8 cellular contexts compared by ENCODE assay signal in the genomic region with DNA sequence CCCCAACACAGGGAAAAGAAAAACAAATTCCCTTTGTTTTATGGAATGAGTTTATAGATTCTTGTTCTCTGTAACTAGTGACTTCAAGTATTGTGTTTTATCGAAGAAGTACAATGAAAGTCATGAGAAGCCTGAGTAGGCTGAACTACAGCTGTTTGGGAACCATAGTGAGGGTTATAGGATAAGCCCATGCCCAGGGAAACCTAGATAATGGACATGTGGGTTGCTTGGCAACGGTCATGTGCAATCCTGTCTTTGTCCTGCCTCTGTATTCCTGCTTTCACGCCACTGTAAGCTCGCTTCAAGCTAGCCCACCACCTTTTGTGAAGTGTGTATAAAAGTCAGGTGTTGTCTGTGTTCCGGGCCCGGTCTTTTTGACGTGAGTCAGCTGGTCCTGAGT.
DNase-seq lines count a peak whose midpoint lies in the region; ATAC-seq, FAIRE-seq and TF ChIP-seq lines count a peak whose summit lies in the region.
"Not testable (repeated sequence)": the region's sequence is repeated elsewhere in the genome, so short reads cannot be mapped to it uniquely, and the experiment has no call there.

No MANE protein-coding gene starts in this region.

- not testable (repeated sequence) for H3K27ac ChIP-seq in HepG2 (ENCODE audit: extremely low read length, insufficient read depth, low read length); parathyroid adenoma
- peak overlapping the region; percentile 50 to 90 (median 52) for H3K27ac ChIP-seq in tibial nerve

- not testable (repeated sequence) for H3K9me3 ChIP-seq in HepG2 (ENCODE audit: low read length); parathyroid adenoma (ENCODE audit: control insufficient read depth, low read length); tibial nerve

- intact Hi-C loops in activated CD4-positive, alpha-beta T cell treated with anti-CD3 and anti-CD28 coated beads, Interleukin-2, amount 10 ng/mL, durations not matched to agents 24 days and 14 days (cut with micrococcal nuclease); HepG2 (cut with micrococcal nuclease; ENCODE audit: unreplicated experiment): not testable (repeated sequence)

- H3K9ac ChIP-seq in HepG2 (ENCODE audit: insufficient read depth, low read depth, low read length); parathyroid adenoma: not testable (repeated sequence)

- not testable (repeated sequence) for H3K79me2 ChIP-seq in HepG2 (ENCODE audit: insufficient read depth, low read length); parathyroid adenoma

- POLR2A ChIA-PET in HepG2 (lab: Yijun Ruan, JAX): not testable (repeated sequence)

- not testable (repeated sequence) for ATAC-seq in HepG2

- TF ChIP-seq CTCF in bronchial epithelial cell (IDR thresholded peaks at IDR 0.05; ENCODE audit: insufficient read depth, low read length, severe bottlenecking); HepG2 (CRISPR knock-in tag; IDR thresholded peaks at IDR 0.05); parathyroid adenoma (IDR thresholded peaks at IDR 0.05); tibial nerve (IDR thresholded peaks at IDR 0.05): not testable (repeated sequence)

- not testable (repeated sequence) for H3K4me1 ChIP-seq in HepG2 (ENCODE audit: insufficient read depth, low read length); parathyroid adenoma; tibial nerve

- not testable (repeated sequence) for H3K4me1 Mint-ChIP-seq in activated CD4-positive, alpha-beta T cell treated with anti-CD3 and anti-CD28 coated beads, Interleukin-2, amount 10 ng/mL, durations not matched to agents 24 days and 14 days

- peak overlapping the region; percentile 76 for H2AFZ ChIP-seq in HepG2 (ENCODE audit: low read length)
- not testable (repeated sequence) for H2AFZ ChIP-seq in parathyroid adenoma

- TF ChIP-seq RAD21 in HepG2 (CRISPR knock-in tag; IDR thresholded peaks at IDR 0.05): not testable (repeated sequence)

- not testable (repeated sequence) for H4K20me1 ChIP-seq in HepG2 (ENCODE audit: insufficient read depth, low read length)

- CTCF ChIA-PET in HepG2 (lab: Yijun Ruan, JAX; ENCODE audit: low intra/inter-chr PET ratio, low total read pairs): not testable (repeated sequence)

- peak overlapping the region; percentile 47 for H3K4me3 ChIP-seq in Jurkat, Clone E6-1 (ENCODE audit: low read length)
- peak overlapping the region; percentile 32 for H3K4me3 ChIP-seq in bronchial epithelial cell (ENCODE audit: low read depth, low read length)
- peak overlapping the region in 1 of 3 experiments; percentile 58; a peak in 1 of 6 replicates for H3K4me3 ChIP-seq in HepG2 (replicated peaks in 1 of 3; ENCODE audit: insufficient read depth in 1 of 3, low read depth in 2 of 3, low read length in 3 of 3)
- peak overlapping the region; percentile 43 for H3K4me3 ChIP-seq in parathyroid adenoma (ENCODE audit: low read depth, low read length)
- H3K4me3 ChIP-seq in tibial nerve: peak overlapping the region in 3 of 4 donors; percentile 13 to 27 (median 19)

- BruUV-seq in HepG2 (replicated peaks; lab: Mats Ljungman, UMichigan): TSS peak; percentile 91

- not testable (repeated sequence) for H3K27ac Mint-ChIP-seq in activated CD4-positive, alpha-beta T cell treated with anti-CD3 and anti-CD28 coated beads, Interleukin-2, amount 10 ng/mL, durations not matched to agents 24 days and 14 days

- H3K27me3 Mint-ChIP-seq in activated CD4-positive, alpha-beta T cell treated with anti-CD3 and anti-CD28 coated beads, Interleukin-2, amount 10 ng/mL, durations not matched to agents 24 days and 14 days: not testable (repeated sequence)

- not testable (repeated sequence) for H3K36me3 Mint-ChIP-seq in activated CD4-positive, alpha-beta T cell treated with anti-CD3 and anti-CD28 coated beads, Interleukin-2, amount 10 ng/mL, durations not matched to agents 24 days and 14 days (ENCODE audit: low read depth)

- H3K9me3 Mint-ChIP-seq in activated CD4-positive, alpha-beta T cell treated with anti-CD3 and anti-CD28 coated beads, Interleukin-2, amount 10 ng/mL, durations not matched to agents 24 days and 14 days: not testable (repeated sequence)

- TF ChIP-seq EP300 in HepG2 (IDR thresholded peaks at IDR 0.05; ENCODE audit: low read depth in 2 of 2, low read length in 2 of 2); HepG2 (CRISPR knock-in tag; IDR thresholded peaks at IDR 0.05; ENCODE audit: borderline replicate concordance); tibial nerve (IDR thresholded peaks at IDR 0.05): not testable (repeated sequence)

- peak; percentile 56 for DNase-seq in Caki2 (ENCODE audit: low read depth)
- DNase-seq in Jurkat, Clone E6-1 (ENCODE audit: low read depth, low spot score); bronchial epithelial cell (ENCODE audit: low read depth): not testable (repeated sequence)
- peak; percentile 65 for DNase-seq in activated CD4-positive, alpha-beta T cell treated with anti-CD3 and anti-CD28 coated beads, Interleukin-2, amount 10 ng/mL, durations not matched to agents 24 days and 14 days
- DNase-seq in glomerular visceral epithelial cell (ENCODE audit: extremely low spot score): peak; percentile 16
- DNase-seq in HepG2 (ENCODE audit: low spot score): peak; percentile 30
- DNase-seq in tibial nerve (ENCODE audit: low spot score in 2 of 2): peak in 1 of 2 donors; percentile 6

- not testable (repeated sequence) for H3K27me3 ChIP-seq in bronchial epithelial cell (ENCODE audit: control insufficient read depth, insufficient read depth, low read length); HepG2 (ENCODE audit: control insufficient read depth in 1 of 2, insufficient read depth in 2 of 2, low read length in 2 of 2); parathyroid adenoma (ENCODE audit: control insufficient read depth, insufficient read depth, low read length); tibial nerve

- in situ Hi-C loops in Caki2 (cut with HindIII; ENCODE audit: low pct_unique_long_range_greater_than_20kb, low sequenced_read_pairs); HepG2 (cut with HindIII; ENCODE audit: extremely low pct_ligation_motif_present, low pct_unique_long_range_greater_than_20kb): not testable (repeated sequence)

- FAIRE-seq in bronchial epithelial cell (lab: Jason Lieb, UNC); HepG2 (lab: Jason Lieb, UNC): not testable (repeated sequence)

- H3K4me2 ChIP-seq in HepG2 (ENCODE audit: low read depth, low read length): not testable (repeated sequence)
- peak overlapping the region; percentile 59 for H3K4me2 ChIP-seq in parathyroid adenoma (ENCODE audit: low read length)

- not testable (repeated sequence) for H3K4me3 Mint-ChIP-seq in activated CD4-positive, alpha-beta T cell treated with anti-CD3 and anti-CD28 coated beads, Interleukin-2, amount 10 ng/mL, durations not matched to agents 24 days and 14 days

- not testable (repeated sequence) for H3K36me3 ChIP-seq in bronchial epithelial cell (ENCODE audit: control insufficient read depth, insufficient read depth, low read length); HepG2 (replicated peaks in 1 of 2; ENCODE audit: control insufficient read depth in 1 of 2, insufficient read depth in 2 of 2, low read length in 2 of 2); parathyroid adenoma (ENCODE audit: control insufficient read depth, insufficient read depth, low read length); tibial nerve

- WGBS in HepG2 (ENCODE audit: low lambda C conversion rate): 6% methylated on average over 4 of the region's 7 CpGs
- WGBS in tibial nerve, 2 donors: 6 to 8% methylated on average over 3 to 4 of the region's 7 CpGs

- TF ChIP-seq POLR2A in HepG2 (IDR thresholded peaks at IDR 0.05; ENCODE audit: insufficient read depth in 1 of 2, low read depth in 2 of 2, low read length in 2 of 2); tibial nerve (IDR thresholded peaks at IDR 0.05): not testable (repeated sequence)

TF ChIP-seq in HepG2, 621 proteins besides CTCF, POLR2A, EP300 and RAD21:
- peak; percentile 49; the same call in 1 of the 2 replicates for TF ChIP-seq RFX3 (CRISPR knock-in tag; IDR thresholded peaks at IDR 0.05)
- peak; percentile 50; the same call in 1 of the 2 replicates for TF ChIP-seq SAP130 (CRISPR knock-in tag; IDR thresholded peaks at IDR 0.05; ENCODE audit: low read depth)
- TF ChIP-seq, protein P1, sequence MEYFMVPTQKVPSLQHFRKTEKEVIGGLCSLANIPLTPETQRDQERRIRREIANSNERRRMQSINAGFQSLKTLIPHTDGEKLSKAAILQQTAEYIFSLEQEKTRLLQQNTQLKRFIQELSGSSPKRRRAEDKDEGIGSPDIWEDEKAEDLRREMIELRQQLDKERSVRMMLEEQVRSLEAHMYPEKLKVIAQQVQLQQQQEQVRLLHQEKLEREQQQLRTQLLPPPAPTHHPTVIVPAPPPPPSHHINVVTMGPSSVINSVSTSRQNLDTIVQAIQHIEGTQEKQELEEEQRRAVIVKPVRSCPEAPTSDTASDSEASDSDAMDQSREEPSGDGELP (IDR thresholded peaks at IDR 0.05; ENCODE audit: borderline replicate concordance, low read depth): peak; percentile 17; the same call in 1 of the 2 replicates
- peak; percentile 15; the same call in 1 of the 3 replicates for TF ChIP-seq MXI1 (IDR thresholded peaks at IDR 0.05; ENCODE audit: borderline replicate concordance, low read depth, low read length)
- peak; percentile 68; the same call in 1 of the 2 replicates for TF ChIP-seq THAP11 (CRISPR knock-in tag; IDR thresholded peaks at IDR 0.05)
